1 cellular context compared by ENCODE assay signal in genomic region chr4:177441061-177441802, GRCh38.
TF ChIP-seq lines count a peak whose summit lies in the region.

No MANE protein-coding gene starts in this region.

TF ChIP-seq in HEK293, 187 proteins besides CTCF, POLR2A, EP300 and RAD21 (continued from another document):
- TF ChIP-seq REST (tag by site-specific recombination; IDR thresholded peaks at IDR 0.05) (no peak), ZNF2 (tag by site-specific recombination; IDR thresholded peaks at IDR 0.05) (0 out of 2 replicates have a peak, but pooled peaks have one; percentile 27), ZNF335 (tag by site-specific recombination; conservative IDR thresholded peaks at IDR 0.05) (peak; percentile 59), ZBTB6 (tag by site-specific recombination; IDR thresholded peaks at IDR 0.05) (0 out of 2 replicates have a peak, but pooled peaks have one; percentile 30), ZNF10 (tag by site-specific recombination; IDR thresholded peaks at IDR 0.05) (no peak), ZNF23 (tag by site-specific recombination; IDR thresholded peaks at IDR 0.05; ENCODE audit: borderline replicate concordance) (no peak), SP7 (tag by site-specific recombination; IDR thresholded peaks at IDR 0.05) (no peak), ZNF692 (tag by site-specific recombination; IDR thresholded peaks at IDR 0.05) (peak; percentile 81), ZNF660 (tag by site-specific recombination; IDR thresholded peaks at IDR 0.05) (0 out of 2 replicates have a peak, but pooled peaks have one; percentile 19), ZNF341 (tag by site-specific recombination; IDR thresholded peaks at IDR 0.05; ENCODE audit: low read depth) (no peak), PATZ1 (tag by site-specific recombination; IDR thresholded peaks at IDR 0.05) (no peak), PRDM4 (tag by site-specific recombination; IDR thresholded peaks at IDR 0.05) (no peak), OVOL3 (tag by site-specific recombination; IDR thresholded peaks at IDR 0.05) (no peak)
TF ChIP-seq in HEK293: peak in this region for 8.
